ENCODE assay signal across 37 cellular contexts in the genomic region with DNA sequence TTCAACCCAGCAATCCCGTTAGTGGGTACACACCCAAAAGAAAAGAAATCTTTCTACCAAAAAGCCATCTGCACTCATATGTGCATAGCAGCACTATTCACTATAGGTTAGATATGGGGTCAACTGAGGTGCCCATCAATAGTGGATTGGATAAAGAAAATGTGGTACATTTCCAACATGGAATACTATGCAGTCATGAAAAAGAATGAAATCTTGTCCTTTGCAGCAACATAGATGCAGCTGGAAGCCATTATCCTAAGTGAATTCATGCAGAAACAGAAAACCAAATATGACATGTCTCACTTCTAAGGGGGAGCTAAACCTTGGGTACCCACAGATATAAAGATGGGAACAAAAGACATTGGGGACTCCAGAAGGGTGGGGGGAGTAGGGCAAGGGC. TPM values are rescaled to one million over a fixed set of nuclear protein-coding genes. Genes with fewer than 3 reads are reported as not detected.
"Had no signal": no experiment of that assay in that cellular context is flagged by ENCODE, and none has a peak within 500 bp of the region (broad histone marks: within the 10 kb centered on the region; RNA-seq: fewer than 3 reads in every experiment).

No MANE protein-coding gene starts in this region.

- H3K9me3 ChIP-seq: MG63 had no signal

- DNase-seq: Kasumi-1, MG63, MM.1S, MV-4-11, NCI-H1048, NCI-H1092, NCI-H1092 treated with DMSO at 0.1 percent for 48 hours, NCI-H1105, NCI-H1105 treated with DMSO at 0.1 percent for 48 hours, NCI-H1417, NCI-H1417 treated with DMSO at 0.1 percent for 48 hours, NCI-H1436, NCI-H1436 treated with DMSO at 0.1 percent for 48 hours, NCI-H146, NCI-H1694, NCI-H1694 treated with DMSO at 0.1 percent for 48 hours, NCI-H187, NCI-H187 treated with DMSO at 0.1 percent for 48 hours, NCI-H1930, NCI-H2029, NCI-H2029 treated with DMSO at 0.1 percent for 48 hours, NCI-H2081, NCI-H2081 treated with DMSO at 0.1 percent for 48 hours, NCI-H2107, NCI-H2171, NCI-H2171 treated with DMSO at 0.1 percent for 48 hours, NCI-H2227 treated with DMSO at 0.1 percent for 48 hours, NCI-H226, NCI-H345, NCI-H446, NCI-H446 treated with DMSO at 0.1 percent for 48 hours, NCI-H510A, NCI-H510A treated with DMSO at 0.1 percent for 48 hours, NCI-H524, NCI-H524 treated with DMSO at 0.1 percent for 48 hours had no signal

- H3K4me3 ChIP-seq: MG63 had no signal

- H3K27me3 ChIP-seq: MG63 had no signal

- H3K36me3 ChIP-seq: MG63 had no signal

RNA-seq across cellular contexts. Expression of a gene that starts 1.9 kb away (rescaled TPM):
- total RNA-seq: LHCN-M2, M059J had no signal

RNA-seq across cellular contexts. Expression of a gene that starts 48.5 kb away (rescaled TPM):
- total RNA-seq: M059J had no signal
